ENCODE assay signal across 8 cellular contexts in genomic region chr17:47946929-47947397, GRCh38. TPM values are rescaled to one million over a fixed set of nuclear protein-coding genes. Genes with fewer than 3 reads are reported as not detected.
DNase-seq lines count a peak whose midpoint lies in the region; ATAC-seq and TF ChIP-seq lines count a peak whose summit lies in the region.

No MANE protein-coding gene starts in this region.

- peak; percentile 93 for ATAC-seq in T-helper 17 cell
- ATAC-seq in left cardiac atrium: peak; percentile 44 to 55
- ATAC-seq in sciatic nerve: peak; percentile 39
- no peak for ATAC-seq in HG03025 (IDR thresholded peaks at IDR 0.05; ENCODE audit: low FRiP score, unreplicated experiment)

- DNase-seq in COLO829 (ENCODE audit: low spot score): peak; percentile 88
- DNase-seq in H7: peak; percentile 91
- peak; percentile 90 for DNase-seq in NCI-H146 (lab: John Stamatoyannopoulos, UW)
- peak; percentile 41 to 63 (median 48) for DNase-seq in T-helper 17 cell
- peak; percentile 81 to 96 (median 88) for DNase-seq in adrenal gland
- DNase-seq in left cardiac atrium: peak; percentile 73
- peak; percentile 79 for DNase-seq in sciatic nerve (ENCODE audit: low spot score)

- peak overlapping the region; percentile 19 for H3K4me3 Mint-ChIP-seq in T-helper 17 cell

- no peak for TF ChIP-seq POLR2A in adrenal gland (IDR thresholded peaks at IDR 0.05)

- no peaks in the 10 kb centered on the region for H3K9me3 ChIP-seq in T-helper 17 cell (ENCODE audit: control insufficient read depth, low read length, poor library complexity, severe bottlenecking)
- H3K9me3 ChIP-seq in adrenal gland (replicated peaks in 1 of 3): no peaks in the 10 kb centered on the region

- H3K4me1 Mint-ChIP-seq in T-helper 17 cell: peaks cover 32% of the 10 kb centered on the region

- peak overlapping the region; percentile 47 for H3K27ac Mint-ChIP-seq in T-helper 17 cell

- H3K36me3 ChIP-seq in H7 (replicated peaks; ENCODE audit: control insufficient read depth, insufficient read depth, low read length) (no peaks in the 10 kb centered on the region; the same call in none of the 2 replicates), adrenal gland (replicated peaks in 1 of 2) (peaks cover 0 to 14% of the 10 kb centered on the region in 2 donors)

- intact Hi-C loops in adrenal gland (cut with DNase I): no loop called here
- intact Hi-C loops in left cardiac atrium (cut with DNase I): loop anchor here (5.0 to 10.0 kb wide), 4 partner anchors 50 to 105 kb away; partner anchors contain the start of genes SCRN2 (in 2 of the 2) and SP2 (in 2 of the 2)
- intact Hi-C loops in sciatic nerve (cut with DNase I): loop anchor here (5.0 kb wide), 1 partner anchor 50 kb away; the partner anchor contains the start of gene SP2

- H3K4me1 ChIP-seq in adrenal gland (replicated peaks in 1 of 2): peaks cover 31 to 60% of the 10 kb centered on the region in 2 donors

- peaks cover 5% of the 10 kb centered on the region; the same call in 1 of the 2 replicates for H3K27me3 ChIP-seq in H7 (ENCODE audit: control insufficient read depth, insufficient read depth, low read length)
- H3K27me3 ChIP-seq in adrenal gland: no peaks in the 10 kb centered on the region

- H3K27ac ChIP-seq in adrenal gland: peak overlapping the region in 4 of 5 donors; percentile 14 to 82 (median 64)

- 18 to 26% (median 20%) methylated on average over 2 of the region's 2 CpGs for WGBS in adrenal gland, 4 donors

- no peaks in the 10 kb centered on the region for H3K27me3 Mint-ChIP-seq in T-helper 17 cell

- peaks cover 5% of the 10 kb centered on the region for H3K36me3 Mint-ChIP-seq in T-helper 17 cell (ENCODE audit: low read depth)

- H3K4me3 ChIP-seq in H7 (ENCODE audit: insufficient read depth, low read depth, low read length) (no peak overlapping the region), adrenal gland (no peak overlapping the region)

- peak; percentile 61 to 77 (median 71) for TF ChIP-seq CTCF in adrenal gland (IDR thresholded peaks at IDR 0.05)

RNA-seq across cellular contexts. Expression of gene PNPO, which starts 5.6 kb away (rescaled TPM):
- 8.9 and 12.9 TPM in 2 replicates for total RNA-seq in H7 (2014; rRNA removed; shearing (Covaris generic))
- total RNA-seq in T-helper 17 cell: 10 to 100 TPM in 1 of 2 donors, 1 to 10 TPM in 1; 7.1 to 10.5 TPM
- 10 to 100 TPM; 45.0 to 91.5 (median 61.8) TPM for total RNA-seq in adrenal gland
- polyA plus RNA-seq in adrenal gland: 10 to 100 TPM; 19.7 to 36.1 (median 23.8) TPM
- 10 to 100 TPM; 23.4 to 25.4 TPM for total RNA-seq in left cardiac atrium
- 20.0 TPM for total RNA-seq in sciatic nerve

RNA-seq across cellular contexts. Expression of gene PRR15L, which starts 10.7 kb away (rescaled TPM):
- 0.10 TPM in 1 of 2 replicates, not detected in the other for total RNA-seq in H7 (2014; rRNA removed; shearing (Covaris generic))
- total RNA-seq in T-helper 17 cell: not detected
- under 1 TPM in 1 of 8 donors, not detected in 7; 0.19 TPM for total RNA-seq in adrenal gland
- polyA plus RNA-seq in adrenal gland: under 1 TPM in 2 of 3 donors, not detected in 1; 0.03 to 0.24 TPM
- under 1 TPM; 0.47 to 0.62 TPM for total RNA-seq in left cardiac atrium
- total RNA-seq in sciatic nerve: not detected

RNA-seq across cellular contexts. Expression of gene CDK5RAP3, which starts 23.9 kb away (rescaled TPM):
- total RNA-seq in H7 (2014; rRNA removed; shearing (Covaris generic)): 63.9 and 79.1 TPM in 2 replicates
- 100 to 1,000 TPM; 228 to 231 TPM for total RNA-seq in T-helper 17 cell
- 100 to 1,000 TPM in 5 of 8 donors, 10 to 100 TPM in 3; 42.8 to 200 (median 111) TPM for total RNA-seq in adrenal gland
- polyA plus RNA-seq in adrenal gland: 100 to 1,000 TPM in 2 of 3 donors, 10 to 100 TPM in 1; 76.1 to 733 (median 478) TPM
- total RNA-seq in left cardiac atrium: 10 to 100 TPM; 62.6 to 66.3 TPM
- total RNA-seq in sciatic nerve: 187 TPM

RNA-seq across cellular contexts. Expression of gene SP2, which starts 50.9 kb away (rescaled TPM):
- 2.7 and 3.2 TPM in 2 replicates for total RNA-seq in H7 (2014; rRNA removed; shearing (Covaris generic))
- total RNA-seq in T-helper 17 cell (10 to 100 TPM; 28.2 to 33.2 TPM), adrenal gland (10 to 100 TPM in 5 of 8 donors, 1 to 10 TPM in 3; 2.9 to 20.8 (median 12.1) TPM), left cardiac atrium (10 to 100 TPM; 12.6 to 14.1 TPM), sciatic nerve (24.2 TPM)
- 10 to 100 TPM in 1 of 3 donors, 1 to 10 TPM in 2; 4.5 to 21.1 (median 8.0) TPM for polyA plus RNA-seq in adrenal gland

Comparison
In these comparisons a context has a peak if more than half of its experiments do, and no peak if none do; other contexts are left out.
1. intact Hi-C loops: an anchor here in left cardiac atrium (5.0 to 10.0 kb wide) and sciatic nerve (5.0 kb wide); none called in adrenal gland.